In genomic region chr10:94146313-94146712, GRCh38 we compare ENCODE assay signal across 25 cellular contexts.
"Had no signal": no experiment of that assay in that cellular context is flagged by ENCODE, and none has a peak within 500 bp of the region (broad histone marks: within the 10 kb centered on the region; RNA-seq: fewer than 3 reads in every experiment).

No MANE protein-coding gene starts in this region.

- ATAC-seq: activated CD4-positive, alpha-beta T cell treated with anti-CD3 and anti-CD28 coated beads for 36 hours; activated CD8-positive, alpha-beta memory T cell treated with anti-CD3 and anti-CD28 coated beads, Interleukin-2, amount 10 ng/mL, durations not matched to agents 7 days and 5 days; activated CD8-positive, alpha-beta T cell treated with anti-CD3 and anti-CD28 coated beads, Interleukin-2, amount 10 ng/mL, durations not matched to agents 7 days and 5 days; effector memory CD8-positive, alpha-beta T cell; gastroesophageal sphincter had no signal

- H3K4me1 ChIP-seq: breast epithelium, esophagus squamous epithelium had no signal

- H3K36me3 ChIP-seq: breast epithelium, cardiac muscle cell, esophagus squamous epithelium, gastroesophageal sphincter had no signal

- H3K27me3 ChIP-seq: breast epithelium, cardiac muscle cell, esophagus squamous epithelium, gastroesophageal sphincter had no signal

- DNase-seq: activated CD4-positive, alpha-beta memory T cell treated with anti-CD3 and anti-CD28 coated beads for 36 hours; activated CD4-positive, alpha-beta T cell treated with anti-CD3 and anti-CD28 coated beads for 36 hours; activated CD4-positive, alpha-beta T cell treated with anti-CD3 and anti-CD28 coated beads, Interleukin-2, amount 10 ng/mL, durations not matched to agents 24 days and 14 days; activated CD4-positive, CD25-positive, alpha-beta regulatory T cell; activated CD4-positive, CD25-positive, alpha-beta regulatory T cell treated with anti-CD3 and anti-CD28 coated beads, Interleukin-2, amount 50 U/mL, for 72 hours; activated CD8-positive, alpha-beta memory T cell treated with anti-CD3 and anti-CD28 coated beads, Interleukin-2, amount 10 ng/mL, durations not matched to agents 7 days and 5 days; activated CD8-positive, alpha-beta memory T cell treated with anti-CD3 and anti-CD28 coated beads, Interleukin-2, amount 50 U/mL, for 4 hours; activated CD8-positive, alpha-beta T cell treated with anti-CD3 and anti-CD28 coated beads, Interleukin-2, amount 10 ng/mL, durations not matched to agents 7 days and 5 days; activated effector memory CD4-positive, alpha-beta T cell treated with anti-CD3 and anti-CD28 coated beads, Interleukin-2, amount 50 U/mL, for 16 hours; activated naive CD4-positive, alpha-beta T cell treated with anti-CD3 and anti-CD28 coated beads for 36 hours; activated T-cell treated with anti-CD3 and anti-CD28 coated beads, Interleukin-2, amount 50 U/mL, for 1 hour; activated T-cell treated with anti-CD3 and anti-CD28 coated beads, Interleukin-2, amount 50 U/mL, for 48 hours; amniotic stem cell; anterior cingulate cortex; cortex of kidney; dermis blood vessel endothelial cell; effector CD4-positive, alpha-beta T cell; effector memory CD8-positive, alpha-beta T cell; erythroblast; esophagus squamous epithelium; foreskin melanocyte; T-helper 2 cell had no signal

- H3K9me3 ChIP-seq: esophagus squamous epithelium had no signal

- H3K27ac ChIP-seq: breast epithelium, cardiac muscle cell, esophagus squamous epithelium had no signal

- H3K4me3 ChIP-seq: breast epithelium, cardiac muscle cell, esophagus squamous epithelium, gastroesophageal sphincter had no signal
